8 cellular contexts compared by ENCODE assay signal in genomic region chr1:113808450-113809195, GRCh38. TPM values are rescaled to one million over a fixed set of nuclear protein-coding genes. Genes with fewer than 3 reads are reported as not detected.
A peak's percentile ranks its signal among the peaks of the same experiment; 100 is the strongest.
DNase-seq lines count a peak whose midpoint lies in the region; TF ChIP-seq lines count a peak whose summit lies in the region.
"Had no signal": no experiment of that assay in that cellular context is flagged by ENCODE, and none has a peak within 500 bp of the region (broad histone marks: within the 10 kb centered on the region; RNA-seq: fewer than 3 reads in every experiment).

No MANE protein-coding gene starts in this region.

- no peaks in the 10 kb centered on the region for H3K9me2 ChIP-seq in DOHH2 (replicated peaks; ENCODE audit: control insufficient read depth, low read length)

- peaks cover 8% of the 10 kb centered on the region; the same call in 1 of the 2 replicates for H3F3A ChIP-seq in DOHH2 (ENCODE audit: control insufficient read depth, insufficient read depth)

- no peaks in the 10 kb centered on the region for H3K27me3 ChIP-seq in DOHH2 (ENCODE audit: control insufficient read depth, low read length)
- no peaks in the 10 kb centered on the region for H3K27me3 ChIP-seq in osteoblast (ENCODE audit: insufficient read depth, low read length)

- H3K4me1 ChIP-seq in DOHH2 (ENCODE audit: control insufficient read depth, low read length) (peaks cover 35% of the 10 kb centered on the region), osteoblast (ENCODE audit: insufficient read depth, low read length) (peaks cover 24% of the 10 kb centered on the region)

- DNase-seq in OCI-M1 (lab: John Stamatoyannopoulos, UW) (peak; percentile 28), dermis blood vessel endothelial cell (peak; percentile 10), osteoblast (ENCODE audit: insufficient read length, low spot score, missing footprints) (no peak), cardiac septum (ENCODE audit: low spot score) (no peak), mesenteric fat pad (ENCODE audit: low spot score) (no peak)
- DNase-seq in stimulated activated CD4-positive, alpha-beta T cell treated with anti-CD3 and anti-CD28 coated beads, Interleukin-4, amount 100 ng/mL, for 24 hours, result no peak
- DNase-seq: NCI-H526 treated with DMSO at 0.1 percent for 48 hours had no signal

- peaks cover 9% of the 10 kb centered on the region for H4K20me1 ChIP-seq in DOHH2 (ENCODE audit: control insufficient read depth, insufficient read depth, low read depth, low read length)
- H4K20me1 ChIP-seq in osteoblast (ENCODE audit: insufficient read depth, low read length), result peaks cover 9% of the 10 kb centered on the region

- H3K36me3 ChIP-seq in DOHH2 (ENCODE audit: control insufficient read depth, low read length) (peaks cover 33% of the 10 kb centered on the region), osteoblast (ENCODE audit: insufficient read depth, low read length) (no peaks in the 10 kb centered on the region)

- TF ChIP-seq CTCF in DOHH2 (IDR thresholded peaks at IDR 0.05; ENCODE audit: low read depth, low read length, poor library complexity, severe bottlenecking) (no peak), osteoblast (IDR thresholded peaks at IDR 0.05; ENCODE audit: extremely low read depth, low read depth, low read length) (no peak)

- peak overlapping the region; percentile 74 for H3K4me2 ChIP-seq in DOHH2 (ENCODE audit: low read length)
- H3K4me2 ChIP-seq in osteoblast (ENCODE audit: insufficient read depth, low read length), result peak overlapping the region; percentile 92

- H3K9me3 ChIP-seq in DOHH2 (ENCODE audit: control insufficient read depth, insufficient read depth, low read length) (no peaks in the 10 kb centered on the region), osteoblast (ENCODE audit: low read depth, low read length) (no peaks in the 10 kb centered on the region)

- intact Hi-C loops in cardiac septum (cut with DNase I), result no loop called here

- H3K4me3 ChIP-seq in DOHH2 (ENCODE audit: low read length) (peak overlapping the region; percentile 33; the same call in 1 of the 2 replicates), osteoblast (ENCODE audit: insufficient read depth, low read length) (no peak overlapping the region)

- H3K27ac ChIP-seq in DOHH2 (ENCODE audit: low read depth, low read length) (no peak overlapping the region), osteoblast (ENCODE audit: low read depth, low read length) (peak overlapping the region; percentile 14)

- H2AFZ ChIP-seq in osteoblast (ENCODE audit: low read length), result no peak overlapping the region

- H3K79me2 ChIP-seq in DOHH2 (ENCODE audit: control insufficient read depth, low read length), result peaks cover 84% of the 10 kb centered on the region
- H3K79me2 ChIP-seq in osteoblast (ENCODE audit: insufficient read depth, low read length), result peaks cover 81% of the 10 kb centered on the region

RNA-seq across cellular contexts. Expression of gene RSBN1, which starts 3.7 kb away (rescaled TPM):
- 18.1 and 18.4 TPM in 2 replicates for total RNA-seq in dermis blood vessel endothelial cell
- total RNA-seq in osteoblast, result 14.5 and 15.3 TPM in 2 replicates
- total RNA-seq in cardiac septum, result 11.0 TPM
- total RNA-seq in mesenteric fat pad, result 14.5 TPM

RNA-seq across cellular contexts. Expression of gene PHTF1, which starts 49.3 kb away (rescaled TPM):
- total RNA-seq in dermis blood vessel endothelial cell, result 65.7 and 69.4 TPM in 2 replicates
- total RNA-seq in osteoblast, result 41.6 and 42.4 TPM in 2 replicates
- 15.0 TPM for total RNA-seq in cardiac septum
- total RNA-seq in mesenteric fat pad, result 14.7 TPM

Comparison
In these comparisons a context has a peak if more than half of its experiments do, and no peak if none do; other contexts are left out.
1. DNase-seq: peak in OCI-M1 (single experiment) and dermis blood vessel endothelial cell (single experiment); none in osteoblast (single experiment), cardiac septum (single experiment), stimulated activated CD4-positive, alpha-beta T cell treated with anti-CD3 and anti-CD28 coated beads, Interleukin-4, amount 100 ng/mL, for 24 hours (single experiment) and mesenteric fat pad (single experiment).